ENCODE assay signal across 1 cellular context in genomic region chr1:17572264-17572985, GRCh38.
TF ChIP-seq lines count a peak whose summit lies in the region.

No MANE protein-coding gene starts in this region.

TF ChIP-seq in H1, 55 proteins besides CTCF, POLR2A, EP300 and RAD21:
- TF ChIP-seq USF2 (IDR thresholded peaks at IDR 0.05; ENCODE audit: low read length): peak; percentile 9; the same call in 1 of the 2 replicates
- TF ChIP-seq, protein P1, sequence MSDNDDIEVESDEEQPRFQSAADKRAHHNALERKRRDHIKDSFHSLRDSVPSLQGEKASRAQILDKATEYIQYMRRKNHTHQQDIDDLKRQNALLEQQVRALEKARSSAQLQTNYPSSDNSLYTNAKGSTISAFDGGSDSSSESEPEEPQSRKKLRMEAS (IDR thresholded peaks at IDR 0.05): 0 out of 2 replicates have a peak, but pooled peaks have one; percentile 12
- TF ChIP-seq BACH1 (IDR thresholded peaks at IDR 0.05; ENCODE audit: low read length): 0 out of 2 replicates have a peak, but pooled peaks have one; percentile 12
- TF ChIP-seq TAF1 (IDR thresholded peaks at IDR 0.05; ENCODE audit: low read depth, low read length): no peak
- peak; percentile 17; the same call in 1 of the 2 replicates for TF ChIP-seq CREB1 (IDR thresholded peaks at IDR 0.05)
- no peak for TF ChIP-seq POLR2AphosphoS5 (IDR thresholded peaks at IDR 0.05; ENCODE audit: low read depth, low read length)
